Comparison of ENCODE assay signal across 21 cellular contexts in genomic region chr18:69951182-69951581, GRCh38. TPM values are rescaled to one million over a fixed set of nuclear protein-coding genes. Genes with fewer than 3 reads are reported as not detected.
A peak's percentile ranks its signal among the peaks of the same experiment; 100 is the strongest.
DNase-seq lines count a peak whose midpoint lies in the region; ATAC-seq, FAIRE-seq and TF ChIP-seq lines count a peak whose summit lies in the region.
"Had no signal": no experiment of that assay in that cellular context is flagged by ENCODE, and none has a peak within 500 bp of the region (broad histone marks: within the 10 kb centered on the region; RNA-seq: fewer than 3 reads in every experiment).

No MANE protein-coding gene starts in this region.

- H3K4me3 ChIP-seq in astrocyte (ENCODE audit: insufficient read depth, low read depth, low read length), result no peak overlapping the region
- H3K4me3 ChIP-seq in heart left ventricle, result no peak overlapping the region
- H3K4me3 ChIP-seq in mammary epithelial cell (replicated peaks in 1 of 3; ENCODE audit: insufficient read depth in 1 of 3, low read depth in 2 of 3, low read length in 3 of 3), result no peak overlapping the region
- H3K4me3 ChIP-seq: sigmoid colon had no signal

- in situ Hi-C loops in mammary epithelial cell (cut with MboI; ENCODE audit: low sequenced_read_pairs in 2 of 2), result no loop called here

- H3K79me2 ChIP-seq in astrocyte (ENCODE audit: insufficient read depth, low read length) (no peaks in the 10 kb centered on the region), mammary epithelial cell (ENCODE audit: insufficient read depth, low read length) (no peaks in the 10 kb centered on the region)

- H3K36me3 Mint-ChIP-seq in astrocyte (ENCODE audit: low read depth, unreplicated experiment), result no peaks in the 10 kb centered on the region

- ATAC-seq in heart left ventricle, result no peak
- no peak for ATAC-seq in HG02981 (IDR thresholded peaks at IDR 0.05; ENCODE audit: unreplicated experiment)
- ATAC-seq: activated CD4-positive, CD25-positive, alpha-beta regulatory T cell treated with anti-CD3 and anti-CD28 coated beads, Interleukin-2, amount 50 U/mL, for 24 hours; stimulated activated naive CD8-positive, alpha-beta T cell treated with anti-CD3 and anti-CD28 coated beads, Interleukin-15, Interleukin-2, amounts not matched to agents 100 U/mL and 50 U/mL, for 24 hours; T-cell had no signal

- H2AFZ ChIP-seq in astrocyte (ENCODE audit: low read depth, low read length), result peak overlapping the region; percentile 18
- H2AFZ ChIP-seq in mammary epithelial cell (ENCODE audit: low read depth, low read length), result no peak overlapping the region

- no peak for TF ChIP-seq CTCF in astrocyte (IDR thresholded peaks at IDR 0.05; ENCODE audit: insufficient read depth, low read depth, low read length)
- no peak for TF ChIP-seq CTCF in heart left ventricle (IDR thresholded peaks at IDR 0.05)
- no peak for TF ChIP-seq CTCF in mammary epithelial cell (conservative IDR thresholded peaks at IDR 0.05 in 1 of 2, IDR thresholded peaks at IDR 0.05 in 1 of 2; ENCODE audit: extremely low read depth in 1 of 2, insufficient read depth in 1 of 2, low read depth in 1 of 2, low read length in 2 of 2)

- H3K27ac ChIP-seq in astrocyte (ENCODE audit: low read depth, low read length), result no peak overlapping the region
- no peak overlapping the region for H3K27ac ChIP-seq in heart left ventricle
- no peak overlapping the region for H3K27ac ChIP-seq in mammary epithelial cell (ENCODE audit: insufficient read depth, low read depth, low read length)
- H3K27ac ChIP-seq: sigmoid colon had no signal

- no peaks in the 10 kb centered on the region for H3K27me3 Mint-ChIP-seq in astrocyte (ENCODE audit: low read depth, unreplicated experiment)
- H3K27me3 Mint-ChIP-seq: central memory CD8-positive, alpha-beta T cell; T-cell had no signal

- peak; percentile 73 for FAIRE-seq in astrocyte (lab: Jason Lieb, UNC)
- FAIRE-seq: endometrium, G401.6, RCC 7860 had no signal

- H3K4me1 ChIP-seq in astrocyte (ENCODE audit: insufficient read depth, low read length) (peaks cover 3% of the 10 kb centered on the region), heart left ventricle (peaks cover 0 to 33% (median 9%) of the 10 kb centered on the region in 12 donors), mammary epithelial cell (ENCODE audit: insufficient read depth, low read length) (no peaks in the 10 kb centered on the region)

- H3K36me3 ChIP-seq in astrocyte (ENCODE audit: insufficient read depth, low read length) (no peaks in the 10 kb centered on the region), heart left ventricle (no peaks in the 10 kb centered on the region), mammary epithelial cell (ENCODE audit: insufficient read depth, low read length) (no peaks in the 10 kb centered on the region)
- H3K36me3 ChIP-seq: sigmoid colon had no signal

- H4K20me1 ChIP-seq in astrocyte (ENCODE audit: insufficient read depth, low read length) (no peaks in the 10 kb centered on the region), mammary epithelial cell (ENCODE audit: insufficient read depth, low read length) (no peaks in the 10 kb centered on the region)

- DNase-seq in AG08396 (ENCODE audit: low spot score) (peak; percentile 45), ELR (ENCODE audit: low read depth) (peak; percentile 17), astrocyte (ENCODE audit: low read depth) (peak; percentile 70), lung microvascular endothelial cell (ENCODE audit: low read depth in 2 of 2) (peak; percentile 15 to 84), heart left ventricle (no peak), mammary epithelial cell (no peak)
- no peak for DNase-seq in stimulated activated naive CD4-positive, alpha-beta T cell (lab: John Stamatoyannopoulos, UW)
- DNase-seq: activated effector memory CD4-positive, alpha-beta T cell treated with anti-CD3 and anti-CD28 coated beads, Interleukin-2, amount 50 U/mL, for 16 hours; NCI-H1930; NCI-H526 treated with DMSO at 0.1 percent for 48 hours; nephron progenitor cell; sigmoid colon; stimulated activated naive CD8-positive, alpha-beta T cell treated with anti-CD3 and anti-CD28 coated beads, Interleukin-15, Interleukin-2, amounts not matched to agents 100 U/mL and 50 U/mL, for 24 hours; T-cell had no signal

- H3K4me1 Mint-ChIP-seq in astrocyte (ENCODE audit: low read depth, unreplicated experiment), result peaks cover 10% of the 10 kb centered on the region
- H3K4me1 Mint-ChIP-seq: central memory CD8-positive, alpha-beta T cell; nephron progenitor cell had no signal

- peak overlapping the region; percentile 10 for H3K4me2 ChIP-seq in astrocyte (ENCODE audit: low read length)
- H3K4me2 ChIP-seq in mammary epithelial cell (ENCODE audit: insufficient read depth, low read depth, low read length), result no peak overlapping the region

- CTCF ChIA-PET in mammary epithelial cell (lab: Charles Lee; ENCODE audit: low non-redundant PET), result no interaction called here

- peak overlapping the region; percentile 99 for H3K27ac Mint-ChIP-seq in astrocyte (ENCODE audit: unreplicated experiment)
- H3K27ac Mint-ChIP-seq: nephron progenitor cell had no signal

- BruUV-seq in mammary epithelial cell (replicated peaks; lab: Mats Ljungman, UMichigan), result no TSS peak

- TF ChIP-seq POLR2A in heart left ventricle (IDR thresholded peaks at IDR 0.05), result no peak

- intact Hi-C loops in heart left ventricle (cut with DNase I) (no loop called here), mammary epithelial cell (cut with micrococcal nuclease) (no loop called here)

- no peaks in the 10 kb centered on the region for H3K9me3 ChIP-seq in astrocyte (ENCODE audit: insufficient read depth, low read depth, low read length)
- peaks cover 0 to 3% (median 0%) of the 10 kb centered on the region in 12 donors for H3K9me3 ChIP-seq in heart left ventricle
- no peaks in the 10 kb centered on the region for H3K9me3 ChIP-seq in mammary epithelial cell (replicated peaks; ENCODE audit: insufficient read depth, low read length)
- H3K9me3 ChIP-seq: sigmoid colon had no signal

- H3K4me3 Mint-ChIP-seq in astrocyte (ENCODE audit: unreplicated experiment), result no peak overlapping the region
- H3K4me3 Mint-ChIP-seq: central memory CD8-positive, alpha-beta T cell; nephron progenitor cell had no signal

- 70 to 91% (median 88%) methylated on average over 1 of the region's 1 CpG for WGBS in heart left ventricle, 4 donors
- WGBS in mammary epithelial cell (ENCODE audit: low coverage, missing lambda C conversion rate), result 27% methylated on average over 1 of the region's 1 CpG

- H3K9me3 Mint-ChIP-seq in astrocyte (ENCODE audit: unreplicated experiment), result no peaks in the 10 kb centered on the region
- H3K9me3 Mint-ChIP-seq: central memory CD8-positive, alpha-beta T cell; nephron progenitor cell; T-cell had no signal

- dilution Hi-C loops in mammary epithelial cell (cut with HindIII; ENCODE audit: low sequenced_read_pairs), result no loop called here

- H3K27me3 ChIP-seq in astrocyte (ENCODE audit: insufficient read depth, low read length), result no peaks in the 10 kb centered on the region
- no peaks in the 10 kb centered on the region for H3K27me3 ChIP-seq in heart left ventricle
- H3K27me3 ChIP-seq in mammary epithelial cell (ENCODE audit: insufficient read depth, low read length), result no peaks in the 10 kb centered on the region
- H3K27me3 ChIP-seq: sigmoid colon had no signal

- H3K9ac ChIP-seq in astrocyte (ENCODE audit: low read length), result no peak overlapping the region
- no peak overlapping the region for H3K9ac ChIP-seq in mammary epithelial cell (ENCODE audit: insufficient read depth, low read length)

RNA-seq across cellular contexts. Expression of gene CD226, which starts 3.5 kb away (rescaled TPM):
- total RNA-seq in astrocyte, result 0.07 and 0.12 TPM in 2 replicates
- total RNA-seq in lung microvascular endothelial cell, result 0.40 and 1.3 TPM in 2 replicates
- 1 to 10 TPM in 6 of 9 donors, under 1 TPM in 3; 0.28 to 4.1 (median 1.2) TPM for total RNA-seq in heart left ventricle
- polyA plus RNA-seq in heart left ventricle, result under 1 TPM; 0.15 to 0.29 TPM
- 1 to 10 TPM in 1 of 2 donors, under 1 TPM in 1; 0.67 to 4.5 TPM for total RNA-seq in mammary epithelial cell
- polyA plus RNA-seq in mammary epithelial cell, result 0.44 TPM
- 7.8 TPM for polyA minus RNA-seq in mammary epithelial cell
- total RNA-seq: kidney epithelial cell had no signal

Comparison
In these comparisons a context has a peak if more than half of its experiments do, and no peak if none do; other contexts are left out.
1. DNase-seq: peak in AG08396 (single experiment), ELR (single experiment), astrocyte (single experiment) and lung microvascular endothelial cell (2 of 2); none in stimulated activated naive CD4-positive, alpha-beta T cell (0 of 6), heart left ventricle (0 of 5) and mammary epithelial cell (single experiment).